9 cellular contexts compared by ENCODE assay signal in the genomic region with DNA sequence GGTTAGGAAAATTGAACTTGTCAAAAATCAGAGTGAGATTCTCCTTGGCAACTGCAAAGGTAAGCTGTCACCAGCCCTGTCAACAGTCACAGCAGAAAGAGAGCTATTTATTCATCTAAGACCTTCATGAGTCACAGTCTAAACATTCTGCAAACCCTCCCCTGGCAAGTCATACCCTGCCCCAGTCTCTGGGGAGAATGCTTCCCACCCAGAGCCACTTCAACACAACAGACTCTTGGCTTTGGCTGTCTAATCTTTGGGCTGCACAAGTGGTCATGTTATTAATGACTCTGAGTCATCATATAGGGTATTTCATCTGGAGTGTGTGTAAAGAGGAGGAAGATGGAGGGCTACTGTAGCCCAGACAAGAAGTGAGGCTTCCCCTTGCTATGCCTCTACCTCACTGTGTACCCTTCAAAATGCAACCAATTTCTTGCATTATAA.
DNase-seq lines count a peak whose midpoint lies in the region; ATAC-seq and TF ChIP-seq lines count a peak whose summit lies in the region.
"Had no signal": no experiment of that assay in that cellular context is flagged by ENCODE, and none has a peak within 500 bp of the region (broad histone marks: within the 10 kb centered on the region; RNA-seq: fewer than 3 reads in every experiment).

No MANE protein-coding gene starts in this region.

- H3K9ac ChIP-seq in PC-3 (ENCODE audit: low read length), result no peak overlapping the region

- POLR2A ChIA-PET in PC-3 (lab: Charles Lee; ENCODE audit: unreplicated experiment), result no interaction called here

- H3K4me3 ChIP-seq in PC-3 (ENCODE audit: low read length) (no peak overlapping the region), cardiac muscle cell (no peak overlapping the region)
- H3K4me3 ChIP-seq: upper lobe of left lung had no signal

- H3K36me3 ChIP-seq in PC-3 (ENCODE audit: low read depth, low read length), result no peaks in the 10 kb centered on the region
- no peaks in the 10 kb centered on the region for H3K36me3 ChIP-seq in cardiac muscle cell
- H3K36me3 ChIP-seq: upper lobe of left lung had no signal

- no peaks in the 10 kb centered on the region for H3K79me2 ChIP-seq in PC-3 (ENCODE audit: low read length)

- H3K9me2 ChIP-seq in PC-3 (replicated peaks; ENCODE audit: low read length), result no peaks in the 10 kb centered on the region

- TF ChIP-seq CTCF in PC-3 (conservative IDR thresholded peaks at IDR 0.05; ENCODE audit: low read depth, low read length) (no peak), cardiac muscle cell (IDR thresholded peaks at IDR 0.05; ENCODE audit: low read depth, low read length) (no peak)

- H3K4me1 ChIP-seq in PC-3 (ENCODE audit: insufficient read depth, low read length) (peaks cover 46% of the 10 kb centered on the region), cardiac muscle cell (ENCODE audit: low read depth) (peaks cover 30% of the 10 kb centered on the region)

- H3K27ac ChIP-seq in PC-3 (ENCODE audit: low read length) (peak overlapping the region; percentile 65), cardiac muscle cell (peak overlapping the region; percentile 37)
- H3K27ac ChIP-seq: upper lobe of left lung had no signal

- no peak overlapping the region for H2AFZ ChIP-seq in PC-3 (ENCODE audit: low read length)

- peaks cover 7% of the 10 kb centered on the region for H3F3A ChIP-seq in PC-3 (ENCODE audit: low read length, unreplicated experiment)

- peak; percentile 83 for ATAC-seq in HG03060 (IDR thresholded peaks at IDR 0.05; ENCODE audit: low read depth, unreplicated experiment)
- ATAC-seq in PC-3, result peak; percentile 82
- ATAC-seq in HG02840 (IDR thresholded peaks at IDR 0.05; ENCODE audit: low FRiP score, unreplicated experiment), result no peak
- ATAC-seq in HG03571 (IDR thresholded peaks at IDR 0.05; ENCODE audit: unreplicated experiment), result no peak

- H3K9me3 ChIP-seq in PC-3 (ENCODE audit: low read length) (no peaks in the 10 kb centered on the region), cardiac muscle cell (ENCODE audit: low read depth) (no peaks in the 10 kb centered on the region)
- H3K9me3 ChIP-seq: upper lobe of left lung had no signal

- no peaks in the 10 kb centered on the region for H4K20me1 ChIP-seq in PC-3 (ENCODE audit: low read length)

- intact Hi-C loops in PC-3 (cut with micrococcal nuclease), result loop anchor here (1.0 to 5.0 kb wide), 3 partner anchors 8 to 278 kb away; no protein-coding TSS in a partner anchor

- CTCF ChIA-PET in PC-3 (lab: Charles Lee), result interaction anchor here (0.7 to 1.0 kb wide), 2 partner anchors 87 to 259 kb away, joined by 4 to 6 read pairs; no protein-coding TSS in a partner anchor

- peak overlapping the region; percentile 49 for H3K4me2 ChIP-seq in PC-3 (ENCODE audit: low read length)

- peak; percentile 81 for DNase-seq in GM04504 (ENCODE audit: low read depth)
- DNase-seq in PC-3, result peak; percentile 96
- DNase-seq in cardiac muscle cell (ENCODE audit: low read depth in 1 of 2, low spot score in 1 of 2), result peak; percentile 55 to 87
- DNase-seq in NCI-H2196 (lab: John Stamatoyannopoulos, UW; ENCODE audit: unreplicated experiment), result no peak
- no peak for DNase-seq in NOMO-1 treated with dmso at 0.1 percent for 144 hours (lab: John Stamatoyannopoulos, UW; ENCODE audit: unreplicated experiment)
- DNase-seq: upper lobe of left lung had no signal

- BruUV-seq in PC-3 (replicated peaks; lab: Mats Ljungman, UMichigan), result no TSS peak

- no peaks in the 10 kb centered on the region for H3K27me3 ChIP-seq in PC-3 (ENCODE audit: low read length)
- H3K27me3 ChIP-seq in cardiac muscle cell, result no peaks in the 10 kb centered on the region
- H3K27me3 ChIP-seq: upper lobe of left lung had no signal

Comparison
In these comparisons a context has a peak if more than half of its experiments do, and no peak if none do; other contexts are left out.
1. DNase-seq: peak in GM04504 (single experiment), PC-3 (single experiment) and cardiac muscle cell (2 of 2); none in NCI-H2196 (single experiment) and NOMO-1 treated with dmso at 0.1 percent for 144 hours (single experiment).
2. ATAC-seq: peak in HG03060 (single experiment) and PC-3 (single experiment); none in HG02840 (single experiment) and HG03571 (single experiment).